13 cellular contexts compared by ENCODE assay signal in genomic region chr11:66315498-66315885, GRCh38. TPM values are rescaled to one million over a fixed set of nuclear protein-coding genes. Genes with fewer than 3 reads are reported as not detected.
DNase-seq lines count a peak whose midpoint lies in the region; TF ChIP-seq lines count a peak whose summit lies in the region.
"Had no signal": no experiment of that assay in that cellular context is flagged by ENCODE, and none has a peak within 500 bp of the region (broad histone marks: within the 10 kb centered on the region; RNA-seq: fewer than 3 reads in every experiment).

No MANE protein-coding gene starts in this region.

- 78 to 82% (median 79%) methylated on average over 14 of the region's 14 CpGs for WGBS in ovary, 3 donors
- WGBS in adrenal gland, 4 donors, result 65 to 78% (median 76%) methylated on average over 11 to 14 of the region's 14 CpGs

- no peak for TF ChIP-seq CTCF in AG09309 (IDR thresholded peaks at IDR 0.05; ENCODE audit: control insufficient read depth, insufficient read depth, low read depth, low read length, missing control alignments)
- no peak for TF ChIP-seq CTCF in fibroblast of lung (conservative IDR thresholded peaks at IDR 0.05 in 1 of 2, IDR thresholded peaks at IDR 0.05 in 1 of 2; ENCODE audit: low read depth in 1 of 2, low read length in 2 of 2)
- TF ChIP-seq CTCF in ovary (IDR thresholded peaks at IDR 0.05), result no peak
- no peak for TF ChIP-seq CTCF in PC-9 (conservative IDR thresholded peaks at IDR 0.05)
- TF ChIP-seq CTCF in adrenal gland (IDR thresholded peaks at IDR 0.05), result no peak

- CTCF ChIA-PET in PC-9 (lab: Charles Lee), result no interaction called here

- H3K4me1 ChIP-seq in SJSA1 (replicated peaks), result peaks cover 73% of the 10 kb centered on the region
- peaks cover 19% of the 10 kb centered on the region for H3K4me1 ChIP-seq in fibroblast of lung (ENCODE audit: control insufficient read depth, extremely low read depth, insufficient read depth, low read length)
- H3K4me1 ChIP-seq in ovary (ENCODE audit: insufficient read depth), result peaks cover 33% of the 10 kb centered on the region
- peaks cover 16% of the 10 kb centered on the region for H3K4me1 ChIP-seq in PC-9 (replicated peaks; ENCODE audit: insufficient read depth)
- peaks cover 6 to 18% of the 10 kb centered on the region in 2 donors for H3K4me1 ChIP-seq in adrenal gland (replicated peaks in 1 of 2)

- peak overlapping the region; percentile 99 for H3K4me2 ChIP-seq in fibroblast of lung (ENCODE audit: extremely low read depth, insufficient read depth, low read length)
- no peak overlapping the region for H3K4me2 ChIP-seq in PC-9

- H3K27ac ChIP-seq in SJSA1, result peak overlapping the region; percentile 94
- peak overlapping the region; percentile 97 for H3K27ac ChIP-seq in fibroblast of lung (ENCODE audit: insufficient read depth, low read length)
- no peak overlapping the region for H3K27ac ChIP-seq in ovary
- H3K27ac ChIP-seq in PC-9, result no peak overlapping the region
- peak overlapping the region in 2 of 5 donors; percentile 75 to 91 for H3K27ac ChIP-seq in adrenal gland

- POLR2A ChIA-PET in PC-9 (lab: Charles Lee; ENCODE audit: unreplicated experiment), result no interaction called here

- peak overlapping the region; percentile 85 for H3K9ac ChIP-seq in fibroblast of lung (ENCODE audit: insufficient read depth, low read length)

- peak overlapping the region; percentile 74 for H3K4me3 ChIP-seq in AG09309 (ENCODE audit: control insufficient read depth, low read depth, low read length)
- H3K4me3 ChIP-seq in SJSA1, result peak overlapping the region; percentile 73
- peak overlapping the region; percentile 66 to 90 (median 82) for H3K4me3 ChIP-seq in fibroblast of lung (replicated peaks in 1 of 4; ENCODE audit: control extremely low read depth in 1 of 4, insufficient read depth in 1 of 4, low read depth in 3 of 4, low read length in 4 of 4)
- H3K4me3 ChIP-seq in ovary, result peak overlapping the region; percentile 43
- H3K4me3 ChIP-seq in PC-9, result no peak overlapping the region
- peak overlapping the region in 1 of 4 donors; percentile 37 for H3K4me3 ChIP-seq in adrenal gland

- no peak for TF ChIP-seq EP300 in ovary (IDR thresholded peaks at IDR 0.05)

- H4K20me1 ChIP-seq in fibroblast of lung (ENCODE audit: control insufficient read depth, extremely low read depth, insufficient read depth, low read length) (no peaks in the 10 kb centered on the region), PC-9 (ENCODE audit: insufficient read depth) (no peaks in the 10 kb centered on the region)

- peaks cover 6% of the 10 kb centered on the region; the same call in 1 of the 2 replicates for H3K9me3 ChIP-seq in SJSA1 (replicated peaks)
- no peaks in the 10 kb centered on the region for H3K9me3 ChIP-seq in fibroblast of lung (ENCODE audit: control insufficient read depth, insufficient read depth, low read depth, low read length)
- H3K9me3 ChIP-seq in ovary, result no peaks in the 10 kb centered on the region
- H3K9me3 ChIP-seq in PC-9 (ENCODE audit: insufficient read depth, low read depth), result peaks cover 13% of the 10 kb centered on the region; the same call in 1 of the 2 replicates
- no peaks in the 10 kb centered on the region for H3K9me3 ChIP-seq in adrenal gland (replicated peaks in 1 of 3)
- H3K9me3 ChIP-seq: spleen had no signal

- intact Hi-C loops in ovary (cut with DNase I) (no loop called here), PC-9 (cut with micrococcal nuclease; ENCODE audit: unreplicated experiment) (no loop called here), adrenal gland (cut with DNase I) (no loop called here)

- peaks cover 33% of the 10 kb centered on the region for H3K79me2 ChIP-seq in fibroblast of lung (ENCODE audit: control insufficient read depth, insufficient read depth, low read length)
- H3K79me2 ChIP-seq in PC-9 (ENCODE audit: low read depth), result no peaks in the 10 kb centered on the region

- H3K9me2 ChIP-seq in PC-9 (ENCODE audit: insufficient read depth), result no peaks in the 10 kb centered on the region

- H3K36me3 ChIP-seq in SJSA1, result peaks cover 52% of the 10 kb centered on the region
- H3K36me3 ChIP-seq in fibroblast of lung (ENCODE audit: control insufficient read depth, insufficient read depth, low read length), result peaks cover 7% of the 10 kb centered on the region
- H3K36me3 ChIP-seq in ovary, result no peaks in the 10 kb centered on the region
- no peaks in the 10 kb centered on the region for H3K36me3 ChIP-seq in PC-9 (ENCODE audit: low read depth)
- H3K36me3 ChIP-seq in adrenal gland (replicated peaks in 1 of 2), result no peaks in the 10 kb centered on the region
- H3K36me3 ChIP-seq: spleen had no signal

- DNase-seq in AG09309 (ENCODE audit: low read depth) (no peak), SJSA1 (ENCODE audit: low read depth in 1 of 2, low spot score in 2 of 2) (peak in 1 of 2 experiments; percentile 48), fibroblast of lung (ENCODE audit: low read depth in 2 of 2) (no peak), ovary (peak in 1 of 5 donors; percentile 36), NCI-H1694 treated with DMSO at 0.1 percent for 48 hours (lab: John Stamatoyannopoulos, UW) (no peak), PC-9 (no peak), adrenal gland (no peak), NOMO-1 treated with dmso at 0.1 percent for 144 hours (lab: John Stamatoyannopoulos, UW; ENCODE audit: unreplicated experiment) (no peak)
- DNase-seq: activated T-cell treated with anti-CD3 and anti-CD28 coated beads for 4 hours, DMS153, Karpas-422, kidney glomerular epithelial cell had no signal

- TF ChIP-seq POLR2A in ovary (IDR thresholded peaks at IDR 0.05) (no peak), adrenal gland (IDR thresholded peaks at IDR 0.05) (no peak)

- no peaks in the 10 kb centered on the region for H3K27me3 ChIP-seq in SJSA1 (replicated peaks)
- no peaks in the 10 kb centered on the region for H3K27me3 ChIP-seq in fibroblast of lung (ENCODE audit: control insufficient read depth, insufficient read depth, low read length)
- H3K27me3 ChIP-seq in ovary, result no peaks in the 10 kb centered on the region
- peaks cover 4% of the 10 kb centered on the region; the same call in 1 of the 2 replicates for H3K27me3 ChIP-seq in PC-9 (ENCODE audit: insufficient read depth, low read depth)
- H3K27me3 ChIP-seq in adrenal gland, result no peaks in the 10 kb centered on the region

- peaks cover 13% of the 10 kb centered on the region; the same call in 1 of the 2 replicates for H3F3A ChIP-seq in PC-9 (ENCODE audit: insufficient read depth, low read depth)

- BruUV-seq in PC-9 (replicated peaks; lab: Mats Ljungman, UMichigan), result no TSS peak

- H2AFZ ChIP-seq in fibroblast of lung (ENCODE audit: low read length) (no peak overlapping the region), PC-9 (no peak overlapping the region)

RNA-seq across cellular contexts. Expression of gene CD248, which starts 1.4 kb away (rescaled TPM):
- total RNA-seq in SJSA1 (2014; rRNA removed; shearing (Covaris generic)), result 576 and 629 TPM in 2 replicates
- total RNA-seq in fibroblast of lung (52.6 and 95.6 TPM in 2 replicates), ovary (10 to 100 TPM in 6 of 7 donors, 1 to 10 TPM in 1; 4.9 to 47.9 (median 19.9) TPM), PC-9 (2021) (not detected in 2 replicates), adrenal gland (10 to 100 TPM in 7 of 8 donors, 1 to 10 TPM in 1; 9.0 to 21.7 (median 15.8) TPM)
- polyA plus RNA-seq in fibroblast of lung (98.8 and 132 TPM in 2 replicates), ovary (10 to 100 TPM in 1 of 2 donors, 1 to 10 TPM in 1; 6.3 to 17.2 TPM), adrenal gland (10 to 100 TPM in 2 of 3 donors, 1 to 10 TPM in 1; 4.2 to 28.0 (median 19.2) TPM)
- polyA plus RNA-seq in fibroblast of lung (2012), result 418 and 663 TPM in 2 replicates
- 333 and 643 TPM in 2 replicates for polyA minus RNA-seq in fibroblast of lung (ENCODE audit: low replicate concordance)

RNA-seq across cellular contexts. Expression of gene RIN1, which starts 20.7 kb away (rescaled TPM):
- 44.9 and 58.0 TPM in 2 replicates for total RNA-seq in SJSA1 (2014; rRNA removed; shearing (Covaris generic))
- 12.6 and 22.1 TPM in 2 replicates for total RNA-seq in fibroblast of lung
- polyA plus RNA-seq in fibroblast of lung, result 6.3 and 10.6 TPM in 2 replicates
- polyA plus RNA-seq in fibroblast of lung (2012), result 20.1 and 38.9 TPM in 2 replicates
- 11.7 and 30.8 TPM in 2 replicates for polyA minus RNA-seq in fibroblast of lung (ENCODE audit: low replicate concordance)
- total RNA-seq in ovary, result 1 to 10 TPM; 1.8 to 9.5 (median 6.3) TPM
- polyA plus RNA-seq in ovary, result 1 to 10 TPM in 1 of 2 donors, under 1 TPM in 1; 0.52 to 3.5 TPM
- total RNA-seq in PC-9 (2021), result 15.5 and 19.5 TPM in 2 replicates
- 10 to 100 TPM in 2 of 8 donors, 1 to 10 TPM in 6; 4.6 to 13.1 (median 7.1) TPM for total RNA-seq in adrenal gland
- polyA plus RNA-seq in adrenal gland, result 10 to 100 TPM in 2 of 3 donors, 1 to 10 TPM in 1; 1.6 to 15.2 (median 10.9) TPM

RNA-seq across cellular contexts. Expression of gene TMEM151A, which starts 23.8 kb away (rescaled TPM):
- 0.60 and 0.61 TPM in 2 replicates for total RNA-seq in SJSA1 (2014; rRNA removed; shearing (Covaris generic))
- under 0.01 TPM in 2 replicates for total RNA-seq in fibroblast of lung
- not detected in 2 replicates for polyA plus RNA-seq in fibroblast of lung
- 0.07 TPM in 1 of 2 replicates, not detected in the other for polyA plus RNA-seq in fibroblast of lung (2012)
- not detected in 2 replicates for polyA minus RNA-seq in fibroblast of lung (ENCODE audit: low replicate concordance)
- 10 to 100 TPM in 1 of 7 donors, under 1 TPM in 3, not detected in 3; 0.20 to 10.8 (median 0.60) TPM for total RNA-seq in ovary
- polyA plus RNA-seq in ovary, result under 1 TPM in 1 of 2 donors, not detected in 1; 0.15 TPM
- total RNA-seq in PC-9 (2021), result 0.15 and 0.22 TPM in 2 replicates
- 1 to 10 TPM in 3 of 8 donors, under 1 TPM in 2, not detected in 3; 0.07 to 2.3 (median 1.3) TPM for total RNA-seq in adrenal gland
- polyA plus RNA-seq in adrenal gland, result 1 to 10 TPM in 2 of 3 donors, under 1 TPM in 1; 0.42 to 6.8 (median 1.9) TPM

RNA-seq across cellular contexts. Expression of gene YIF1A, which starts 26.5 kb away (rescaled TPM):
- 162 and 245 TPM in 2 replicates for total RNA-seq in SJSA1 (2014; rRNA removed; shearing (Covaris generic))
- total RNA-seq in fibroblast of lung (134 and 167 TPM in 2 replicates), ovary (10 to 100 TPM; 43.8 to 91.0 (median 67.5) TPM), PC-9 (2021) (81.8 and 84.8 TPM in 2 replicates), adrenal gland (100 to 1,000 TPM in 4 of 8 donors, 10 to 100 TPM in 4; 69.7 to 154 (median 97.1) TPM)
- polyA plus RNA-seq in fibroblast of lung (160 and 161 TPM in 2 replicates), ovary (10 to 100 TPM; 39.3 to 63.9 TPM), adrenal gland (100 to 1,000 TPM in 2 of 3 donors, 10 to 100 TPM in 1; 97.9 to 129 (median 104) TPM)
- polyA plus RNA-seq in fibroblast of lung (2012), result 163 and 164 TPM in 2 replicates
- polyA minus RNA-seq in fibroblast of lung (ENCODE audit: low replicate concordance), result 269 and 272 TPM in 2 replicates

RNA-seq across cellular contexts. Expression of gene BRMS1, which starts 29.4 kb away (rescaled TPM):
- 170 and 189 TPM in 2 replicates for total RNA-seq in SJSA1 (2014; rRNA removed; shearing (Covaris generic))
- total RNA-seq in fibroblast of lung (43.9 and 50.6 TPM in 2 replicates), ovary (10 to 100 TPM; 19.9 to 32.2 (median 23.4) TPM), PC-9 (2021) (43.2 and 54.3 TPM in 2 replicates), adrenal gland (10 to 100 TPM; 22.4 to 52.4 (median 40.2) TPM)
- polyA plus RNA-seq in fibroblast of lung (25.7 and 41.6 TPM in 2 replicates), ovary (10 to 100 TPM; 17.5 to 31.0 TPM), adrenal gland (10 to 100 TPM; 41.1 to 55.3 (median 53.8) TPM)
- 32.5 and 59.6 TPM in 2 replicates for polyA plus RNA-seq in fibroblast of lung (2012)
- 9.5 and 19.5 TPM in 2 replicates for polyA minus RNA-seq in fibroblast of lung (ENCODE audit: low replicate concordance)

Comparison
In these comparisons a context has a peak if more than half of its experiments do, and no peak if none do; other contexts are left out.
1. H3K27ac ChIP-seq: peak in SJSA1 (single experiment) and fibroblast of lung (single experiment); none in ovary (0 of 2) and PC-9 (single experiment).